8 cellular contexts compared by ENCODE assay signal in the genomic region with DNA sequence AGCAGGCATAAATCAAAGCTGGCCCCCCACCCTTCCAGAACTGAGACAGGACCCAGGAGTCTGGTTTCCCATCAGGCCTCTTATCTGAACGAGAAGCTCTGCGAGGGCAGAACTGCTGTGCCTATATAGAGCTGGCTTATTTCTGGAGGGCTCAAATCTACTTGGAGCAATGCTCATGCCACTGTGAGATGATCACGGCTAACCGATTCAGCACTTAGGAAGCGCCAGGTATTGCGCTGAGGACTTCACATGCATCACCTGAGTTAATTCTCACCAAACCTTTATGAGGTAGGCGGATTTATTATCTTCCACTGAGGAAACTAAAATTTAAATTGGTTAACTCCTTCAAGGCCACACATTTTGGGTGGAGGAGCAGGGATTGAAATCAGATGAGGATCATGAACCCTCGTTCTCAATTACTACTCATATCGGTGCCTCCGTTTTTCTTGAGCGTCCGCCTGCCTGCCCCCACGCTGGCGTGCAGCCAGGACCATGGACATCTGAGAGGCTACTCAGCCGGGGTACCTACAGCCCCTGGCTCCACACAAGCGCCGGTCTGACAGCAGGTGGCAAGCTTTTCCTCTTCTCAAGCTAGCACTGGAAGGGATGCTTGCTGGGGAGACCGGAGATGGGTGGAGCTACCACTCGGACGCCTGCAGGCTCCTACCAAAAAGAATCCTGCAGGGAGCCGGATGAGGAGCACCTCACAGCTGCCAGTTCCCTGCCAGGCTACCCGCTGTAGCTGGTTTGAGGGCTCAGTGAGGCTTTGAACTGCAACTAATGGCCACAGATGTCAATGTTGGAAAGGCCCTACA. TPM values are rescaled to one million over a fixed set of nuclear protein-coding genes. Genes with fewer than 3 reads are reported as not detected.
A peak's percentile ranks its signal among the peaks of the same experiment; 100 is the strongest.
DNase-seq lines count a peak whose midpoint lies in the region; ATAC-seq, FAIRE-seq and TF ChIP-seq lines count a peak whose summit lies in the region.

No MANE protein-coding gene starts in this region.

- FAIRE-seq in pancreas (lab: Jason Lieb, UNC), result no peak

- H3K27me3 ChIP-seq in adipocyte (replicated peaks; ENCODE audit: control insufficient read depth, insufficient read depth, low read length) (no peaks in the 10 kb centered on the region), cardiac muscle cell (no peaks in the 10 kb centered on the region), pancreas (no peaks in the 10 kb centered on the region)

- peak overlapping the region; percentile 100 for H3K9ac ChIP-seq in adipocyte (ENCODE audit: low read length)

- H3K4me1 ChIP-seq in adipocyte (ENCODE audit: control insufficient read depth, insufficient read depth, low read length), result peaks cover 20% of the 10 kb centered on the region
- H3K4me1 ChIP-seq in cardiac muscle cell (ENCODE audit: low read depth), result peaks cover 4% of the 10 kb centered on the region
- peaks cover 0 to 10% (median 0%) of the 10 kb centered on the region in 3 donors for H3K4me1 ChIP-seq in pancreas
- H3K4me1 ChIP-seq in urinary bladder (ENCODE audit: insufficient read depth), result no peaks in the 10 kb centered on the region

- peak; percentile 84 for DNase-seq in SIG-M5 treated with dmso at 0.1 percent for 504 hours (lab: John Stamatoyannopoulos, UW; ENCODE audit: unreplicated experiment)
- no peak for DNase-seq in SIG-M5 (lab: John Stamatoyannopoulos, UW)
- DNase-seq in NCI-H1105 (lab: John Stamatoyannopoulos, UW), result peak; percentile 87
- DNase-seq in SKM-1 (lab: John Stamatoyannopoulos, UW; ENCODE audit: unreplicated experiment), result peak; percentile 54
- DNase-seq in adipocyte (ENCODE audit: low read depth), result peak; percentile 68
- peak; percentile 79 to 80 for DNase-seq in cardiac muscle cell (ENCODE audit: low read depth in 1 of 2, low spot score in 1 of 2)
- peak; percentile 73 to 91 (median 78) for DNase-seq in pancreas

- TF ChIP-seq CTCF in cardiac muscle cell (IDR thresholded peaks at IDR 0.05; ENCODE audit: low read depth, low read length) (peak; percentile 25), pancreas (IDR thresholded peaks at IDR 0.05) (peak in 1 of 4 donors; percentile 11)

- H3K9me3 ChIP-seq in adipocyte (ENCODE audit: control insufficient read depth, low read length), result no peaks in the 10 kb centered on the region
- H3K9me3 ChIP-seq in cardiac muscle cell (ENCODE audit: low read depth), result no peaks in the 10 kb centered on the region
- no peaks in the 10 kb centered on the region for H3K9me3 ChIP-seq in pancreas

- intact Hi-C loops in pancreas (cut with DNase I), result no loop called here

- peak overlapping the region; percentile 99 for H3K27ac ChIP-seq in cardiac muscle cell
- H3K27ac ChIP-seq in pancreas, result peak overlapping the region in 3 of 4 donors; percentile 99 to 100 (median 99)
- H3K27ac ChIP-seq in urinary bladder (ENCODE audit: low read depth), result peak overlapping the region; percentile 42

- peak overlapping the region; percentile 90 for H3K4me3 ChIP-seq in adipocyte (ENCODE audit: low read length)
- H3K4me3 ChIP-seq in cardiac muscle cell, result peak overlapping the region; percentile 68
- peak overlapping the region; percentile 81 to 100 (median 94) for H3K4me3 ChIP-seq in pancreas
- H3K4me3 ChIP-seq in urinary bladder (ENCODE audit: low read depth, low read length), result peak overlapping the region; percentile 81

- ATAC-seq in pancreas, result peak; percentile 22 to 58 (median 54)

- 8 to 13% methylated on average over 22 of the region's 22 CpGs for WGBS in pancreas, 2 donors
- WGBS in urinary bladder, result 22% methylated on average over 22 of the region's 22 CpGs

- peaks cover 10% of the 10 kb centered on the region for H3K36me3 ChIP-seq in adipocyte (ENCODE audit: control insufficient read depth, insufficient read depth, low read length, severe bottlenecking)
- peaks cover 5% of the 10 kb centered on the region for H3K36me3 ChIP-seq in cardiac muscle cell
- H3K36me3 ChIP-seq in pancreas, result peaks cover 0 to 12% (median 7%) of the 10 kb centered on the region in 3 donors
- peaks cover 2% of the 10 kb centered on the region for H3K36me3 ChIP-seq in urinary bladder (ENCODE audit: insufficient read depth)

RNA-seq across cellular contexts. Expression of a gene that starts 1.0 kb away (rescaled TPM):
- total RNA-seq in cardiac muscle cell (26.8 and 41.2 TPM in 2 replicates), pancreas (10 to 100 TPM; 13.3 to 19.2 (median 17.7) TPM), urinary bladder (11.5 TPM)
- polyA plus RNA-seq in cardiac muscle cell (43.8 and 65.7 TPM in 2 replicates), pancreas (10 to 100 TPM; 22.9 to 34.9 TPM), urinary bladder (44.0 TPM)

RNA-seq across cellular contexts. Expression of a gene that starts 21.5 kb away (rescaled TPM):
- 71.7 and 90.9 TPM in 2 replicates for total RNA-seq in cardiac muscle cell
- polyA plus RNA-seq in cardiac muscle cell, result 93.6 and 99.6 TPM in 2 replicates
- total RNA-seq in pancreas, result 100 to 1,000 TPM in 2 of 6 donors, 10 to 100 TPM in 4; 70.4 to 158 (median 95.1) TPM
- polyA plus RNA-seq in pancreas, result 10 to 100 TPM; 35.5 to 56.8 TPM
- 51.5 TPM for total RNA-seq in urinary bladder
- polyA plus RNA-seq in urinary bladder, result 221 TPM

RNA-seq across cellular contexts. Expression of a gene that starts 38.6 kb away (rescaled TPM):
- total RNA-seq in cardiac muscle cell (18.1 and 28.1 TPM in 2 replicates), pancreas (10 to 100 TPM in 2 of 6 donors, 1 to 10 TPM in 4; 7.4 to 11.0 (median 7.5) TPM), urinary bladder (11.9 TPM)
- polyA plus RNA-seq in cardiac muscle cell (13.5 and 26.7 TPM in 2 replicates), pancreas (10 to 100 TPM; 24.4 to 27.4 TPM), urinary bladder (12.4 TPM)

RNA-seq across cellular contexts. Expression of a gene that starts 42.3 kb away (rescaled TPM):
- total RNA-seq in cardiac muscle cell (52.3 and 61.6 TPM in 2 replicates), pancreas (10 to 100 TPM; 27.6 to 97.8 (median 41.5) TPM), urinary bladder (31.7 TPM)
- polyA plus RNA-seq in cardiac muscle cell (78.1 and 82.7 TPM in 2 replicates), pancreas (100 to 1,000 TPM in 1 of 2 donors, 10 to 100 TPM in 1; 89.3 to 103 TPM), urinary bladder (129 TPM)

RNA-seq across cellular contexts. Expression of a gene that starts 42.4 kb away (rescaled TPM):
- total RNA-seq in cardiac muscle cell (77.8 and 81.3 TPM in 2 replicates), pancreas (1 to 10 TPM; 1.6 to 3.8 (median 2.2) TPM), urinary bladder (4.8 TPM)
- polyA plus RNA-seq in cardiac muscle cell (64.5 and 78.2 TPM in 2 replicates), pancreas (1 to 10 TPM; 4.7 to 5.3 TPM), urinary bladder (11.7 TPM)

Comparison
In these comparisons a context has a peak if more than half of its experiments do, and no peak if none do; other contexts are left out.
1. H3K27ac ChIP-seq: peak in every context shown above with its lines; median percentile 99 in cardiac muscle cell; 99 in pancreas; 42 in urinary bladder.